11 cellular contexts compared by ENCODE assay signal in the genomic region with DNA sequence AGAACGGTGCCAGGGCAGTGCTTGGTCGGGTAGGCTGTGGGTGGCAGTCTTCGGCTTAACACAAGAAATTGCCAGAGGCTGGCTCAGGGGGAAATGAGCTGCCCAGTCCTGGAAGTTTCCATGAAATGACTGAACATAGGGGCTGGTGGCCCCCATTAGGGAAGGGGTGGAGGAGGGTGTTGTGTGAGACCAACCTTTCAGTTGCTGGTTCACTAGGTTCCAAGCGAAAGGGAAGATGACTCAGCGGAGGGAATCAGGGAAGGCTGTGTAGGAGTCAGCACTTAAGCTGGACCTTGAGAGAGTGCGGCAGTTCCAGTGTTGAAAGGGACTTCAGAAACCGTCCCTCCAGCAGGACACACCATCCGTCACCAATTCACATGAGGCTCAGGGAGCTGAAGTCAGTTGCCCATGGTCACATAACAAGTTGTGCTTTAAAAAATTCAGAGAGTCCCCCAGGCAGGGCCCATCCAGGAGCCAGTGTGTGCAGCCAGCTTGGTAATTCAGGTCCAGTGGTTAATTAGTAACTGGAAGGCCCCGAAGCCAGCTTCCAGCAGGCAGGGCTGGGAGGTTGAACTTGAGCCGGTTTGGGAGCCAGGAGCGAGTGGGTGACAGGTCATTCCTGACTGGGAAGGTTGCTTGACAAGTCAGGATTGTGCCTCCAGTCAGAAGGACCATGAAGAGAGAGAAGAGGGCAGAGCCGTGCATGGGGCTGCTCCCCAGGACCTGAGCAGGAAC. TPM values are rescaled to one million over a fixed set of nuclear protein-coding genes. Genes with fewer than 3 reads are reported as not detected.
DNase-seq lines count a peak whose midpoint lies in the region; ATAC-seq and TF ChIP-seq lines count a peak whose summit lies in the region.
"Had no signal": no experiment of that assay in that cellular context is flagged by ENCODE, and none has a peak within 500 bp of the region (broad histone marks: within the 10 kb centered on the region; RNA-seq: fewer than 3 reads in every experiment).

TSS of gene SGK2 (plus strand) at position 616 of the 735 bp plus-strand sequence. CDS start 7,469 bp downstream, outside the sequence.

- no peaks in the 10 kb centered on the region for H3K9me2 ChIP-seq in SK-N-SH

- H3K79me1 ChIP-seq in mesendoderm (ENCODE audit: low read length), result no peaks in the 10 kb centered on the region

- H3K36me3 ChIP-seq in SK-N-SH (replicated peaks in 1 of 2; ENCODE audit: control insufficient read depth in 1 of 2, insufficient read depth in 2 of 2, low read length in 1 of 2) (no peaks in the 10 kb centered on the region), mesendoderm (ENCODE audit: control insufficient read depth, insufficient read depth, low read length) (no peaks in the 10 kb centered on the region)
- H3K36me3 ChIP-seq: thyroid gland had no signal

- no peaks in the 10 kb centered on the region for H4K20me1 ChIP-seq in SK-N-SH (ENCODE audit: insufficient read depth)

- H3K56ac ChIP-seq in mesendoderm (ENCODE audit: low read length), result no peak within 1 kb of the TSS

- peak within 1 kb of the TSS; percentile 89 for H3K4ac ChIP-seq in mesendoderm (ENCODE audit: low read depth, low read length)

- H2BK15ac ChIP-seq in mesendoderm (replicated peaks; ENCODE audit: low read depth), result no peak within 1 kb of the TSS

- H3K9me3 ChIP-seq in SK-N-SH, result no peaks in the 10 kb centered on the region
- H3K9me3 ChIP-seq: thyroid gland had no signal

- peak within 1 kb of the TSS; percentile 91 for H3K27ac Mint-ChIP-seq in type B pancreatic cell

- H3K27me3 ChIP-seq in SK-N-SH (ENCODE audit: insufficient read depth), result no peaks in the 10 kb centered on the region
- no peaks in the 10 kb centered on the region for H3K27me3 ChIP-seq in mesendoderm (ENCODE audit: insufficient read depth, low read length, poor library complexity)
- H3K27me3 ChIP-seq: thyroid gland had no signal

- no peaks in the 10 kb centered on the region for H3F3A ChIP-seq in SK-N-SH (replicated peaks; ENCODE audit: insufficient read depth)

- H3K9ac ChIP-seq in SK-N-SH (no peak within 1 kb of the TSS), mesendoderm (ENCODE audit: low read length) (no peak within 1 kb of the TSS)

- H4K8ac ChIP-seq in mesendoderm (ENCODE audit: low read depth, low read length), result no peak within 1 kb of the TSS

- H3K27ac ChIP-seq in SK-N-SH (ENCODE audit: low read depth in 2 of 2, low read length in 1 of 2) (no peak within 1 kb of the TSS), mesendoderm (ENCODE audit: low read depth, low read length) (no peak within 1 kb of the TSS)
- H3K27ac ChIP-seq: SK-N-MC, thyroid gland had no signal

- H3K4me3 Mint-ChIP-seq in type B pancreatic cell, result peak within 1 kb of the TSS; percentile 69

- no peak within 1 kb of the TSS for H2AK5ac ChIP-seq in mesendoderm (ENCODE audit: low read length)

- POLR2A ChIA-PET in SK-N-SH (lab: Yijun Ruan, JAX), result interaction anchor here (1.4 kb wide), 1 partner anchor 101 kb away, joined by 3 read pairs; the partner anchor contains the start of gene SRSF6

- CTCF ChIA-PET in SK-N-SH (lab: Yijun Ruan, JAX), result interaction anchor here (1.2 to 1.8 kb wide), 5 partner anchors 13 to 42 kb away, joined by 4 to 7 read pairs (median 4); no protein-coding TSS in a partner anchor

- H3K4me3 ChIP-seq in SK-N-SH (ENCODE audit: low read depth in 2 of 2, low read length in 1 of 2) (no peak within 1 kb of the TSS), mesendoderm (ENCODE audit: low read length) (no peak within 1 kb of the TSS)
- H3K4me3 ChIP-seq: SK-N-MC, thyroid gland had no signal

- H3K23ac ChIP-seq in mesendoderm (ENCODE audit: low read length), result no peak within 1 kb of the TSS

- TF ChIP-seq CTCF in SK-N-SH (IDR thresholded peaks at IDR 0.05) (no peak), type B pancreatic cell (conservative IDR thresholded peaks at IDR 0.05) (no peak)

- ATAC-seq in SK-N-SH treated with all-trans-retinoic acid at 6 μM for 48 hours, result peak; percentile 63; the same call in 2 of the 3 replicates
- ATAC-seq in GM18519 (IDR thresholded peaks at IDR 0.05; ENCODE audit: low FRiP score, unreplicated experiment), result no peak
- no peak for ATAC-seq in GM19324 (IDR thresholded peaks at IDR 0.05; ENCODE audit: low FRiP score, unreplicated experiment)

- no peak for DNase-seq in SK-N-SH
- DNase-seq in dedifferentiated amniotic fluid mesenchymal stem cell (ENCODE audit: extremely low spot score), result peak; percentile 60
- peak; percentile 28 for DNase-seq in mesendoderm
- DNase-seq in type B pancreatic cell (ENCODE audit: extremely low spot score, unreplicated experiment), result no peak
- DNase-seq in ecto neural progenitor cell (ENCODE audit: low spot score), result no peak
- DNase-seq: cortex of kidney, thyroid gland had no signal

- H3K79me2 ChIP-seq in SK-N-SH (ENCODE audit: insufficient read depth) (no peaks in the 10 kb centered on the region), mesendoderm (ENCODE audit: control insufficient read depth, insufficient read depth, low read length) (no peaks in the 10 kb centered on the region)

- no peak within 1 kb of the TSS for H2AFZ ChIP-seq in SK-N-SH (ENCODE audit: low read depth)

- H3K4me1 Mint-ChIP-seq in type B pancreatic cell (ENCODE audit: unreplicated experiment), result peaks cover 14% of the 10 kb centered on the region

- no peak within 1 kb of the TSS for H2BK120ac ChIP-seq in mesendoderm (ENCODE audit: low read depth, low read length)

- no peak within 1 kb of the TSS for H3K4me2 ChIP-seq in SK-N-SH
- H3K4me2 ChIP-seq in mesendoderm (ENCODE audit: low read length), result no peak within 1 kb of the TSS

- H3K4me1 ChIP-seq in SK-N-SH (ENCODE audit: control insufficient read depth in 1 of 2, insufficient read depth in 2 of 2, low read depth in 1 of 2, low read length in 1 of 2) (peaks cover 4 to 7% of the 10 kb centered on the region in 2 experiments; a peak in 1 of 4 replicates), mesendoderm (ENCODE audit: control insufficient read depth, low read depth, low read length) (no peaks in the 10 kb centered on the region)
- H3K4me1 ChIP-seq: thyroid gland had no signal

- TF ChIP-seq RAD21 in SK-N-SH (IDR thresholded peaks at IDR 0.05; ENCODE audit: low read length), result no peak

- WGBS in SK-N-SH (ENCODE audit: low lambda C conversion rate), result 73% methylated on average over 12 of the region's 12 CpGs
- no CpG with 5 or more reads among the region's 12 CpGs for WGBS in mesendoderm (ENCODE audit: extremely low coverage, insufficient coverage, low lambda C conversion rate)

- no peaks in the 10 kb centered on the region for H3K9me3 Mint-ChIP-seq in type B pancreatic cell

- no peak within 1 kb of the TSS for H3K18ac ChIP-seq in mesendoderm (ENCODE audit: low read length)

- no peak within 1 kb of the TSS for H4K5ac ChIP-seq in mesendoderm (ENCODE audit: low read length)

- no peaks in the 10 kb centered on the region for H3K27me3 Mint-ChIP-seq in type B pancreatic cell

- no peak for TF ChIP-seq EP300 in SK-N-SH (IDR thresholded peaks at IDR 0.05; ENCODE audit: borderline replicate concordance in 1 of 2, low read depth in 1 of 2, low read length in 1 of 2)

- H2BK5ac ChIP-seq in mesendoderm (ENCODE audit: low read length), result no peak within 1 kb of the TSS

- H3K36me3 Mint-ChIP-seq in type B pancreatic cell, result no peaks in the 10 kb centered on the region

TF ChIP-seq in SK-N-SH treated with all-trans-retinoic acid at 6 μM for 48 hours, 23 proteins besides CTCF, POLR2A, EP300 and RAD21:
- TF ChIP-seq TCF4 (CRISPR knock-in tag; IDR thresholded peaks at IDR 0.05; ENCODE audit: borderline replicate concordance), result no peak
TF ChIP-seq in SK-N-SH treated with all-trans-retinoic acid at 6 μM for 48 hours: peak in this region for 0.

TF ChIP-seq in SK-N-SH, 30 proteins besides CTCF, POLR2A, EP300 and RAD21:
- TF ChIP-seq TAF1 (IDR thresholded peaks at IDR 0.05; ENCODE audit: borderline replicate concordance, low read depth, low read length) (no peak), PBX3 (IDR thresholded peaks at IDR 0.05) (no peak)
TF ChIP-seq in SK-N-SH: peak in this region for 0.

RNA-seq across cellular contexts. Expression of gene SGK2, which starts in this region (rescaled TPM):
- polyA plus RNA-seq in SK-N-SH (2012; rRNA removed), result 0.21 and 0.57 TPM in 2 replicates
- polyA plus RNA-seq in SK-N-SH (2012; cell fraction: cytosol; rRNA removed), result 0.09 and 0.13 TPM in 2 replicates
- 3.6 and 5.6 TPM in 2 replicates for polyA plus RNA-seq in SK-N-SH (2012; cell fraction: nucleus; rRNA removed)
- 0.04 TPM for polyA plus RNA-seq in mesendoderm (2013, experiment 1 of 2)
- 0.08 TPM for polyA plus RNA-seq in mesendoderm (2013, experiment 2 of 2)
- total RNA-seq in type B pancreatic cell (ENCODE audit: low replicate concordance), result 9.9 and 10.7 TPM in 2 replicates

Comparison
In these comparisons a context has a peak if more than half of its experiments do, and no peak if none do; other contexts are left out.
1. DNase-seq: peak in dedifferentiated amniotic fluid mesenchymal stem cell (single experiment) and mesendoderm (single experiment); none in SK-N-SH (single experiment), type B pancreatic cell (single experiment) and ecto neural progenitor cell (single experiment).